Comparison of ENCODE assay signal across 1 cellular context in genomic region chr10:22927163-22927562, GRCh38.
TF ChIP-seq lines count a peak whose summit lies in the region.

No MANE protein-coding gene starts in this region.

TF ChIP-seq in HEK293T, 16 proteins besides CTCF, POLR2A, EP300 and RAD21 (continued from another document):
- no peak for TF ChIP-seq PKNOX1 (IDR thresholded peaks at IDR 0.05)
